In the genomic region with DNA sequence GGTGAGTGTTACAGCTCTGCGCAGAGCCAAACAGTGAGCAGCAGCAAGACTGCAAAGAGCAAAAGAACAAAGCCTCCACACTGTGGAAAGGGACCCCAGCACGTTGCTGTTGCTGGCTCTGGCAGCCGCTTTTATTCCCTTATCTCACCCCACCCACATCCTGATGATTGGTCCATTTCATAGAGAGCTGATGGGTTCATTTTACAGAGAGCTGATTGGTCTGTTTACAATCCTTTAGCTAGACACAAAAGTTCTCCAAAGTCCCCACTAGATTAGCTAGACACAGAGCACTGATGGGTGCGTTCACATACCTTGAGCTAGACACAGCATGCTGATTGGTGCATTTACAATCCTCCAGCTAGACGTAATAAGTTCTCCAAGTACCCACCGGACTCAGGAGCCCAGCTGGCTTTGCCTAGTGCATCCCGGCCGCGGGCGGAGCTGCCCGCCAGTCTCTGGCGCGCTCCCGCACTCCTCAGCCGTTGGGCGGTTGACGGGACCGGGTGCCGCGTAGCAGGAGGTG, we compare ENCODE assay signal across 8 cellular contexts.
A peak's percentile ranks its signal among the peaks of the same experiment; 100 is the strongest.
DNase-seq lines count a peak whose midpoint lies in the region; ATAC-seq, FAIRE-seq and TF ChIP-seq lines count a peak whose summit lies in the region.
"Not testable (repeated sequence)": the region's sequence is repeated elsewhere in the genome, so short reads cannot be mapped to it uniquely, and the experiment has no call there.

No MANE protein-coding gene starts in this region.

- not testable (repeated sequence) for H3K9me3 ChIP-seq in kidney (ENCODE audit: control insufficient read depth in 1 of 2, low read length in 2 of 2); upper lobe of left lung

- not testable (repeated sequence) for H3K4me1 ChIP-seq in kidney (ENCODE audit: control insufficient read depth in 1 of 2, insufficient read depth in 1 of 2, low read depth in 1 of 2, low read length in 2 of 2); upper lobe of left lung

- not testable (repeated sequence) for H3K27me3 ChIP-seq in GM06990 (replicated peaks; ENCODE audit: control insufficient read depth, insufficient read depth, low read length); upper lobe of left lung

- not testable (repeated sequence) for FAIRE-seq in kidney (lab: Jason Lieb, UNC)

- peak; percentile 69 for TF ChIP-seq POLR2A in Raji (IDR thresholded peaks at IDR 0.05; ENCODE audit: insufficient read depth, low read depth, low read length)
- TF ChIP-seq POLR2A in upper lobe of left lung (IDR thresholded peaks at IDR 0.05), result not testable (repeated sequence)

- not testable (repeated sequence) for TF ChIP-seq CTCF in GM06990 (IDR thresholded peaks at IDR 0.05; ENCODE audit: insufficient read depth, low read length, poor library complexity, severe bottlenecking); kidney (IDR thresholded peaks at IDR 0.05; ENCODE audit: borderline replicate concordance, extremely low read depth, insufficient read depth); upper lobe of left lung (IDR thresholded peaks at IDR 0.05)

- intact Hi-C loops in kidney (cut with DNase I); sciatic nerve (cut with DNase I): not testable (repeated sequence)

- not testable (repeated sequence) for TF ChIP-seq EP300 in upper lobe of left lung (IDR thresholded peaks at IDR 0.05)

- ATAC-seq in sciatic nerve; upper lobe of left lung (ENCODE audit: low FRiP score in 2 of 2): not testable (repeated sequence)

- H3K9ac ChIP-seq in kidney (ENCODE audit: low read length in 2 of 2), result not testable (repeated sequence)

- not testable (repeated sequence) for H3K27ac ChIP-seq in kidney (ENCODE audit: low read depth in 2 of 2, low read length in 2 of 2)
- peak overlapping the region; percentile 84 to 92 (median 86) for H3K27ac ChIP-seq in upper lobe of left lung

- WGBS in upper lobe of left lung, 2 donors, result 2 to 30% methylated on average over 4 to 5 of the region's 20 CpGs

- H3K4me3 ChIP-seq in GM06990 (replicated peaks; ENCODE audit: low read depth, low read length), result peak overlapping the region; percentile 58
- peak overlapping the region; percentile 61 to 64 for H3K4me3 ChIP-seq in kidney (ENCODE audit: low read length in 2 of 2)
- peak overlapping the region; percentile 50 to 71 (median 68) for H3K4me3 ChIP-seq in upper lobe of left lung

- DNase-seq in GM06990 (ENCODE audit: extremely low read depth, insufficient read length), result peak; percentile 68
- peak; percentile 71 for DNase-seq in NCI-H1694 (lab: John Stamatoyannopoulos, UW)
- DNase-seq in activated CD8-positive, alpha-beta memory T cell treated with anti-CD3 and anti-CD28 coated beads, Interleukin-2, amount 50 U/mL, for 24 hours (ENCODE audit: extremely low read depth), result peak; percentile 1
- peak; percentile 62 for DNase-seq in ecto neural progenitor cell (ENCODE audit: low spot score)
- peak; percentile 38 for DNase-seq in kidney
- DNase-seq in sciatic nerve (ENCODE audit: low spot score), result peak; percentile 45
- peak in 1 of 2 donors; percentile 45 for DNase-seq in upper lobe of left lung

- H3K36me3 ChIP-seq in GM06990 (ENCODE audit: control insufficient read depth, insufficient read depth, low read length); kidney (ENCODE audit: control insufficient read depth in 1 of 2, insufficient read depth in 2 of 2, low read length in 2 of 2); upper lobe of left lung: not testable (repeated sequence)
